ENCODE assay signal across 22 cellular contexts in the genomic region with DNA sequence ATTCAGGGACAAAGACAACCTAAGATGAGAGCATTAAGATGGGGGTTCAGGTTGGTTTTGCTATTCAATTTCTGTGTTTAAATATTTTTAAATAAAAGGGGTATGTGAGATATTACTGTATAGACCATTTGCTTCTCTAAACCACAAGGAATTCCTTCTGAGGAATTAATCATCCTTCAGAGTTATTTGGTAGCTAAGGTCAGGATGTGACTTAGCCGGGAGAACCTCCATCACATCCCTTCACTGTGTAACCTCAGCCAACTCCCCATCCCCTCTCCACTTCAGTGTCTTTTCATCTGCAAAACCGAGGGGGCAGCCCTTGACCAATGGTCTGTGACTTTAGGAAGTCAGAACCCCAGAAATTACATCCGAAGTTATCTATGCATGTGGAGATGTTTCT. TPM values are rescaled to one million over a fixed set of nuclear protein-coding genes. Genes with fewer than 3 reads are reported as not detected.
A peak's percentile ranks its signal among the peaks of the same experiment; 100 is the strongest.
DNase-seq lines count a peak whose midpoint lies in the region; ATAC-seq and TF ChIP-seq lines count a peak whose summit lies in the region.
"Had no signal": no experiment of that assay in that cellular context is flagged by ENCODE, and none has a peak within 500 bp of the region (broad histone marks: within the 10 kb centered on the region; RNA-seq: fewer than 3 reads in every experiment).

No MANE protein-coding gene starts in this region.

- TF ChIP-seq POLR2A in gastrocnemius medialis (IDR thresholded peaks at IDR 0.05): no peak

- TF ChIP-seq CTCF in gastrocnemius medialis (IDR thresholded peaks at IDR 0.05 in 4 of 5, conservative IDR thresholded peaks at IDR 0.05 in 1 of 5): no peak

- H3K27me3 ChIP-seq in gastrocnemius medialis: no peaks in the 10 kb centered on the region
- H3K27me3 ChIP-seq: esophagus muscularis mucosa, tibial nerve had no signal

- in situ Hi-C loops in gastrocnemius medialis (cut with MboI; ENCODE audit: low sequenced_read_pairs in 4 of 4): no loop called here

- H3K4me1 ChIP-seq in gastrocnemius medialis: no peaks in the 10 kb centered on the region
- H3K4me1 ChIP-seq: esophagus muscularis mucosa, parathyroid adenoma, tibial nerve had no signal

- intact Hi-C loops in gastrocnemius medialis (cut with DNase I; ENCODE audit: low total_unique reads): no loop called here

- no peak overlapping the region for H3K4me3 ChIP-seq in gastrocnemius medialis
- H3K4me3 ChIP-seq: esophagus muscularis mucosa, tibial nerve had no signal

- no peaks in the 10 kb centered on the region for H3K9me3 ChIP-seq in gastrocnemius medialis
- H3K9me3 ChIP-seq: esophagus muscularis mucosa, tibial nerve had no signal

- no peak overlapping the region for H3K27ac ChIP-seq in gastrocnemius medialis
- H3K27ac ChIP-seq: esophagus muscularis mucosa, parathyroid adenoma, tibial nerve had no signal

- DNase-seq in AG08395 (ENCODE audit: low spot score): peak; percentile 19
- peak; percentile 8 for DNase-seq in HK-2 (ENCODE audit: unreplicated experiment)
- DNase-seq in kidney tubule cell (ENCODE audit: low spot score): peak; percentile 52
- no peak for DNase-seq in gastrocnemius medialis
- DNase-seq in C1 segment of cervical spinal cord (lab: John Stamatoyannopoulos, UW): no peak
- no peak for DNase-seq in epidermal melanocyte (ENCODE audit: insufficient read length, low spot score)
- DNase-seq: activated B cell treated with CpG ODN at 0.5 μM for 24 hours; activated CD4-positive, alpha-beta T cell treated with anti-CD3 and anti-CD28 coated beads, Interleukin-2, amount 50 U/mL, for 48 hours; activated naive CD8-positive, alpha-beta T cell treated with anti-CD3 and anti-CD28 coated beads for 36 hours; effector memory CD8-positive, alpha-beta T cell; GF-D8; NCI-H510A; stimulated activated naive CD8-positive, alpha-beta T cell treated with anti-CD3 and anti-CD28 coated beads, Interleukin-15, amount 100 ng/mL, for 72 hours; T-helper 9 cell had no signal

- no peaks in the 10 kb centered on the region for H3K36me3 ChIP-seq in gastrocnemius medialis

- peak; percentile 61; the same call in 2 of the 3 replicates for ATAC-seq in SK-N-SH treated with all-trans-retinoic acid at 6 μM for 48 hours
- no peak for ATAC-seq in gastrocnemius medialis
- no peak for ATAC-seq in HG02840 (IDR thresholded peaks at IDR 0.05; ENCODE audit: low FRiP score, unreplicated experiment)
- ATAC-seq: effector memory CD8-positive, alpha-beta T cell; HepG2; natural killer cell treated with Interleukin-12 subunit alpha and Interleukin-12 subunit beta and Interleukin-15 and Interleukin-18, amount 100 ng/mL, for 72 hours; right cardiac atrium; stimulated activated naive CD8-positive, alpha-beta T cell treated with anti-CD3 and anti-CD28 coated beads, Interleukin-15, amount 100 ng/mL, for 72 hours had no signal

TF ChIP-seq in SK-N-SH treated with all-trans-retinoic acid at 6 μM for 48 hours, 23 proteins besides CTCF, POLR2A, EP300 and RAD21:
- no peak for TF ChIP-seq OSR1 (CRISPR knock-in tag; IDR thresholded peaks at IDR 0.05)
- TF ChIP-seq TCF4 (CRISPR knock-in tag; IDR thresholded peaks at IDR 0.05; ENCODE audit: borderline replicate concordance): no peak
- no peak for TF ChIP-seq ZNF70 (CRISPR knock-in tag; IDR thresholded peaks at IDR 0.05)
- TF ChIP-seq ZFP30 (CRISPR knock-in tag; IDR thresholded peaks at IDR 0.05): no peak
- TF ChIP-seq, protein P1, sequence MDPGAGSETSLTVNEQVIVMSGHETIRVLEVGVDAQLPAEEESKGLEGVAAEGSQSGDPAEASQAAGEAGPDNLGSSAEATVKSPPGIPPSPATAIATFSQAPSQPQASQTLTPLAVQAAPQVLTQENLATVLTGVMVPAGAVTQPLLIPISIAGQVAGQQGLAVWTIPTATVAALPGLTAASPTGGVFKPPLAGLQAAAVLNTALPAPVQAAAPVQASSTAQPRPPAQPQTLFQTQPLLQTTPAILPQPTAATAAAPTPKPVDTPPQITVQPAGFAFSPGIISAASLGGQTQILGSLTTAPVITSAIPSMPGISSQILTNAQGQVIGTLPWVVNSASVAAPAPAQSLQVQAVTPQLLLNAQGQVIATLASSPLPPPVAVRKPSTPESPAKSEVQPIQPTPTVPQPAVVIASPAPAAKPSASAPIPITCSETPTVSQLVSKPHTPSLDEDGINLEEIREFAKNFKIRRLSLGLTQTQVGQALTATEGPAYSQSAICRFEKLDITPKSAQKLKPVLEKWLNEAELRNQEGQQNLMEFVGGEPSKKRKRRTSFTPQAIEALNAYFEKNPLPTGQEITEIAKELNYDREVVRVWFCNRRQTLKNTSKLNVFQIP (CRISPR knock-in tag; IDR thresholded peaks at IDR 0.05; ENCODE audit: borderline replicate concordance, low read depth): no peak
- TF ChIP-seq, protein P2, sequence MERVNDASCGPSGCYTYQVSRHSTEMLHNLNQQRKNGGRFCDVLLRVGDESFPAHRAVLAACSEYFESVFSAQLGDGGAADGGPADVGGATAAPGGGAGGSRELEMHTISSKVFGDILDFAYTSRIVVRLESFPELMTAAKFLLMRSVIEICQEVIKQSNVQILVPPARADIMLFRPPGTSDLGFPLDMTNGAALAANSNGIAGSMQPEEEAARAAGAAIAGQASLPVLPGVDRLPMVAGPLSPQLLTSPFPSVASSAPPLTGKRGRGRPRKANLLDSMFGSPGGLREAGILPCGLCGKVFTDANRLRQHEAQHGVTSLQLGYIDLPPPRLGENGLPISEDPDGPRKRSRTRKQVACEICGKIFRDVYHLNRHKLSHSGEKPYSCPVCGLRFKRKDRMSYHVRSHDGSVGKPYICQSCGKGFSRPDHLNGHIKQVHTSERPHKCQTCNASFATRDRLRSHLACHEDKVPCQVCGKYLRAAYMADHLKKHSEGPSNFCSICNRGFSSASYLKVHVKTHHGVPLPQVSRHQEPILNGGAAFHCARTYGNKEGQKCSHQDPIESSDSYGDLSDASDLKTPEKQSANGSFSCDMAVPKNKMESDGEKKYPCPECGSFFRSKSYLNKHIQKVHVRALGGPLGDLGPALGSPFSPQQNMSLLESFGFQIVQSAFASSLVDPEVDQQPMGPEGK (CRISPR knock-in tag; IDR thresholded peaks at IDR 0.05; ENCODE audit: borderline replicate concordance): no peak
- no peak for TF ChIP-seq ISL1 (CRISPR knock-in tag; IDR thresholded peaks at IDR 0.05)

RNA-seq across cellular contexts. Expression of a gene that starts 48.7 kb away (rescaled TPM):
- 1 to 10 TPM in 1 of 4 donors, under 1 TPM in 3; 0.13 to 2.1 (median 0.25) TPM for total RNA-seq in gastrocnemius medialis

Comparison
In these comparisons a context has a peak if more than half of its experiments do, and no peak if none do; other contexts are left out.
1. DNase-seq: peak in AG08395 (single experiment), HK-2 (single experiment) and kidney tubule cell (single experiment); none in gastrocnemius medialis (0 of 2), C1 segment of cervical spinal cord (0 of 14) and epidermal melanocyte (single experiment).